27 cellular contexts compared by ENCODE assay signal in genomic region chr19:33391631-33392249, GRCh38. TPM values are rescaled to one million over a fixed set of nuclear protein-coding genes. Genes with fewer than 3 reads are reported as not detected.
DNase-seq lines count a peak whose midpoint lies in the region; ATAC-seq and TF ChIP-seq lines count a peak whose summit lies in the region.
"Had no signal": no experiment of that assay in that cellular context is flagged by ENCODE, and none has a peak within 500 bp of the region (broad histone marks: within the 10 kb centered on the region; RNA-seq: fewer than 3 reads in every experiment).

No MANE protein-coding gene starts in this region.

- intact Hi-C loops in Panc1 (cut with micrococcal nuclease; ENCODE audit: unreplicated experiment), result loop anchor here (5.0 kb wide), 1 partner anchor 154 kb away; no protein-coding TSS in a partner anchor
- intact Hi-C loops in ovary (cut with DNase I), result loop anchor here in 1 of 4 donors (10.0 kb wide), 1 partner anchor 77 kb away; no protein-coding TSS in a partner anchor
- intact Hi-C loops in prostate gland (cut with DNase I), result no loop called here

- no peak overlapping the region for H3K4me3 Mint-ChIP-seq in activated naive CD8-positive, alpha-beta T cell treated with anti-CD3 and anti-CD28 coated beads, Interleukin-2, amount 10 ng/mL, durations not matched to agents 7 days and 5 days
- no peak overlapping the region for H3K4me3 Mint-ChIP-seq in activated naive CD8-positive, alpha-beta T cell treated with anti-CD3 and anti-CD28 coated beads, Interleukin-2, amount 50 U/mL, for 24 hours
- H3K4me3 Mint-ChIP-seq: activated CD4-positive, alpha-beta T cell treated with anti-CD3 and anti-CD28 coated beads, Interleukin-2, amount 10 ng/mL, durations not matched to agents 7 days and 5 days; activated T-cell treated with anti-CD3 and anti-CD28 coated beads, Interleukin-2, amount 50 U/mL, for 4 hours; HFFc6; memory B cell; neural crest cell; WTC11 had no signal

- H3K79me2 ChIP-seq in hepatocyte, result peaks cover 28% of the 10 kb centered on the region

- CTCF ChIA-PET in Panc1 (lab: Charles Lee), result interaction anchor here (1.3 kb wide), 1 partner anchor 150 kb away, joined by 4 read pairs; no protein-coding TSS in a partner anchor

- TF ChIP-seq POLR2A in ovary (IDR thresholded peaks at IDR 0.05) (no peak), prostate gland (IDR thresholded peaks at IDR 0.05) (no peak)

- H3K36me3 Mint-ChIP-seq in activated naive CD8-positive, alpha-beta T cell treated with anti-CD3 and anti-CD28 coated beads, Interleukin-2, amount 10 ng/mL, durations not matched to agents 7 days and 5 days, result no peaks in the 10 kb centered on the region
- H3K36me3 Mint-ChIP-seq in activated naive CD8-positive, alpha-beta T cell treated with anti-CD3 and anti-CD28 coated beads, Interleukin-2, amount 50 U/mL, for 24 hours (ENCODE audit: low read depth), result no peaks in the 10 kb centered on the region
- H3K36me3 Mint-ChIP-seq: WTC11 had no signal

- H4K20me1 ChIP-seq in hepatocyte (ENCODE audit: insufficient read depth, poor library complexity, severe bottlenecking), result peaks cover 5% of the 10 kb centered on the region

- DNase-seq in activated naive CD8-positive, alpha-beta T cell treated with anti-CD3 and anti-CD28 coated beads, Interleukin-2, amount 10 ng/mL, durations not matched to agents 7 days and 5 days, result peak; percentile 24
- DNase-seq in activated naive CD8-positive, alpha-beta T cell treated with anti-CD3 and anti-CD28 coated beads, Interleukin-2, amount 50 U/mL, for 24 hours, result no peak
- no peak for DNase-seq in Panc1 (ENCODE audit: low read depth, low spot score)
- DNase-seq in hepatocyte (ENCODE audit: low spot score), result no peak
- DNase-seq in ovary, result peak in 3 of 5 donors; percentile 5 to 28 (median 12)
- DNase-seq in prostate gland (ENCODE audit: low spot score), result no peak
- DNase-seq in COR-L47 (lab: John Stamatoyannopoulos, UW), result no peak
- DNase-seq: activated CD4-positive, alpha-beta T cell treated with anti-CD3 and anti-CD28 coated beads, Interleukin-2, amount 10 ng/mL, durations not matched to agents 7 days and 5 days; activated naive CD4-positive, alpha-beta T cell; activated T-cell treated with anti-CD3 and anti-CD28 coated beads, Interleukin-2, amount 50 U/mL, for 4 hours; AML-193; cerebellar nuclear complex; dermis blood vessel endothelial cell; foreskin melanocyte; GM23248; heart right ventricle; HFFc6; NCI-H1436 treated with DMSO at 0.1 percent for 48 hours; stimulated activated CD4-positive, alpha-beta T cell treated with anti-CD3 and anti-CD28 coated beads, Interleukin-4, amount 100 ng/mL, for 24 hours; T-helper 1 cell had no signal

- H3K27me3 Mint-ChIP-seq in activated naive CD8-positive, alpha-beta T cell treated with anti-CD3 and anti-CD28 coated beads, Interleukin-2, amount 10 ng/mL, durations not matched to agents 7 days and 5 days, result no peaks in the 10 kb centered on the region
- H3K27me3 Mint-ChIP-seq in activated naive CD8-positive, alpha-beta T cell treated with anti-CD3 and anti-CD28 coated beads, Interleukin-2, amount 50 U/mL, for 24 hours, result no peaks in the 10 kb centered on the region
- H3K27me3 Mint-ChIP-seq: activated CD4-positive, alpha-beta T cell treated with anti-CD3 and anti-CD28 coated beads, Interleukin-2, amount 10 ng/mL, durations not matched to agents 7 days and 5 days; memory B cell had no signal

- H3K27ac Mint-ChIP-seq in activated naive CD8-positive, alpha-beta T cell treated with anti-CD3 and anti-CD28 coated beads, Interleukin-2, amount 10 ng/mL, durations not matched to agents 7 days and 5 days, result no peak overlapping the region
- H3K27ac Mint-ChIP-seq in activated naive CD8-positive, alpha-beta T cell treated with anti-CD3 and anti-CD28 coated beads, Interleukin-2, amount 50 U/mL, for 24 hours, result no peak overlapping the region
- H3K27ac Mint-ChIP-seq: activated CD4-positive, alpha-beta T cell treated with anti-CD3 and anti-CD28 coated beads, Interleukin-2, amount 10 ng/mL, durations not matched to agents 7 days and 5 days; HFFc6; memory B cell; WTC11 had no signal

- H3K4me3 ChIP-seq in Panc1 (ENCODE audit: low read depth in 2 of 2, low read length in 2 of 2) (no peak overlapping the region), hepatocyte (no peak overlapping the region), ovary (no peak overlapping the region), prostate gland (no peak overlapping the region)
- H3K4me3 ChIP-seq: adrenal gland, GM23248, heart right ventricle, SJSA1, tibial artery had no signal

- no peak overlapping the region for H3K27ac ChIP-seq in Panc1 (ENCODE audit: low read length)
- peak overlapping the region; percentile 90 for H3K27ac ChIP-seq in hepatocyte
- H3K27ac ChIP-seq in ovary, result no peak overlapping the region
- no peak overlapping the region for H3K27ac ChIP-seq in prostate gland
- H3K27ac ChIP-seq: GM23248, SJSA1, tibial artery had no signal

- 90% methylated on average over 11 of the region's 12 CpGs for WGBS in hepatocyte (ENCODE audit: low lambda C conversion rate, missing lambda C conversion rate)
- 87 to 92% (median 91%) methylated on average over 8 to 12 of the region's 12 CpGs for WGBS in ovary, 3 donors
- WGBS in prostate gland, result 85% methylated on average over 11 of the region's 12 CpGs

- H3K4me1 Mint-ChIP-seq in activated naive CD8-positive, alpha-beta T cell treated with anti-CD3 and anti-CD28 coated beads, Interleukin-2, amount 10 ng/mL, durations not matched to agents 7 days and 5 days, result no peaks in the 10 kb centered on the region
- no peaks in the 10 kb centered on the region for H3K4me1 Mint-ChIP-seq in activated naive CD8-positive, alpha-beta T cell treated with anti-CD3 and anti-CD28 coated beads, Interleukin-2, amount 50 U/mL, for 24 hours
- H3K4me1 Mint-ChIP-seq: activated CD4-positive, alpha-beta T cell treated with anti-CD3 and anti-CD28 coated beads, Interleukin-2, amount 10 ng/mL, durations not matched to agents 7 days and 5 days; memory B cell had no signal

- no peaks in the 10 kb centered on the region for H3K9me2 ChIP-seq in hepatocyte (replicated peaks; ENCODE audit: insufficient read depth)

- TF ChIP-seq EP300 in ovary (IDR thresholded peaks at IDR 0.05), result no peak

- peak overlapping the region; percentile 28 for H3K4me2 ChIP-seq in hepatocyte

- H3K4me1 ChIP-seq in Panc1 (ENCODE audit: control insufficient read depth, insufficient read depth, low read length) (peaks cover 48% of the 10 kb centered on the region), hepatocyte (ENCODE audit: insufficient read depth) (peaks cover 59% of the 10 kb centered on the region), ovary (ENCODE audit: insufficient read depth) (peaks cover 12% of the 10 kb centered on the region), prostate gland (replicated peaks) (peaks cover 25% of the 10 kb centered on the region)

- no peak for TF ChIP-seq CTCF in Panc1 (IDR thresholded peaks at IDR 0.05)
- no peak for TF ChIP-seq CTCF in hepatocyte (IDR thresholded peaks at IDR 0.05; ENCODE audit: poor library complexity)
- TF ChIP-seq CTCF in ovary (IDR thresholded peaks at IDR 0.05), result no peak
- TF ChIP-seq CTCF in prostate gland (IDR thresholded peaks at IDR 0.05), result no peak

- no peaks in the 10 kb centered on the region for H3K9me3 Mint-ChIP-seq in activated naive CD8-positive, alpha-beta T cell treated with anti-CD3 and anti-CD28 coated beads, Interleukin-2, amount 10 ng/mL, durations not matched to agents 7 days and 5 days
- H3K9me3 Mint-ChIP-seq in activated naive CD8-positive, alpha-beta T cell treated with anti-CD3 and anti-CD28 coated beads, Interleukin-2, amount 50 U/mL, for 24 hours, result no peaks in the 10 kb centered on the region
- H3K9me3 Mint-ChIP-seq: activated CD4-positive, alpha-beta T cell treated with anti-CD3 and anti-CD28 coated beads, Interleukin-2, amount 10 ng/mL, durations not matched to agents 7 days and 5 days; activated T-cell treated with anti-CD3 and anti-CD28 coated beads, Interleukin-2, amount 50 U/mL, for 4 hours; HFFc6; memory B cell; neural crest cell; WTC11 had no signal

- H2AFZ ChIP-seq in hepatocyte, result no peak overlapping the region
- H2AFZ ChIP-seq: GM23248 had no signal

- H3K9me3 ChIP-seq in Panc1 (ENCODE audit: control insufficient read depth, insufficient read depth, low read depth, low read length) (no peaks in the 10 kb centered on the region), hepatocyte (ENCODE audit: low read depth) (no peaks in the 10 kb centered on the region), ovary (no peaks in the 10 kb centered on the region), prostate gland (no peaks in the 10 kb centered on the region)
- H3K9me3 ChIP-seq: adrenal gland, heart right ventricle, SJSA1, tibial artery had no signal

- ATAC-seq in activated naive CD8-positive, alpha-beta T cell treated with anti-CD3 and anti-CD28 coated beads, Interleukin-2, amount 10 ng/mL, durations not matched to agents 7 days and 5 days (ENCODE audit: low read depth), result no peak
- ATAC-seq in activated naive CD8-positive, alpha-beta T cell treated with anti-CD3 and anti-CD28 coated beads, Interleukin-2, amount 50 U/mL, for 24 hours, result no peak
- ATAC-seq in Panc1 (0 out of 2 replicates have a peak, but pooled peaks have one; percentile 8), GM21526 (IDR thresholded peaks at IDR 0.05; ENCODE audit: low FRiP score, unreplicated experiment) (no peak)
- ATAC-seq: heart right ventricle, WTC11 had no signal

- H3K36me3 ChIP-seq in Panc1 (ENCODE audit: control insufficient read depth, insufficient read depth, low read length) (no peaks in the 10 kb centered on the region), hepatocyte (replicated peaks; ENCODE audit: insufficient read depth, low read depth) (no peaks in the 10 kb centered on the region), ovary (no peaks in the 10 kb centered on the region), prostate gland (no peaks in the 10 kb centered on the region)

- no TSS peak for BruUV-seq in Panc1 (replicated peaks; lab: Mats Ljungman, UMichigan)

- in situ Hi-C loops in Panc1 (cut with HindIII; ENCODE audit: low pct_unique_long_range_greater_than_20kb, low sequenced_read_pairs), result no loop called here

- H3K27me3 ChIP-seq in Panc1 (ENCODE audit: control insufficient read depth, insufficient read depth, low read length) (no peaks in the 10 kb centered on the region), hepatocyte (no peaks in the 10 kb centered on the region), ovary (no peaks in the 10 kb centered on the region), prostate gland (replicated peaks; ENCODE audit: insufficient read depth) (no peaks in the 10 kb centered on the region)
- H3K27me3 ChIP-seq: adrenal gland, heart right ventricle, SJSA1, tibial artery had no signal

- POLR2A ChIA-PET in activated naive CD8-positive, alpha-beta T cell treated with anti-CD3 and anti-CD28 coated beads, Interleukin-2, amount 10 ng/mL, durations not matched to agents 7 days and 5 days (lab: Charles Lee), result no interaction called here
- POLR2A ChIA-PET in Panc1 (lab: Charles Lee), result interaction anchor here (0.5 to 0.7 kb wide), 3 partner anchors 14 to 50 kb away, joined by 3 read pairs; no protein-coding TSS in a partner anchor

RNA-seq across cellular contexts. Expression of gene CEBPG, which starts 18.2 kb away (rescaled TPM):
- total RNA-seq in activated naive CD8-positive, alpha-beta T cell treated with anti-CD3 and anti-CD28 coated beads, Interleukin-2, amount 10 ng/mL, durations not matched to agents 7 days and 5 days, result 10 to 100 TPM; 26.2 to 26.3 TPM
- total RNA-seq in Panc1 (2021; ENCODE audit: unreplicated experiment) (41.5 TPM), hepatocyte (69.4 and 69.5 TPM in 2 replicates), ovary (10 to 100 TPM in 4 of 7 donors, 1 to 10 TPM in 3; 7.3 to 54.6 (median 12.0) TPM), prostate gland (10 to 100 TPM; 15.7 to 19.7 TPM)
- 29.2 TPM for polyA plus RNA-seq in Panc1 (2012; ENCODE audit: insufficient read length)
- polyA plus RNA-seq in hepatocyte (26.2 and 33.1 TPM in 2 replicates), ovary (10 to 100 TPM in 1 of 2 donors, 1 to 10 TPM in 1; 5.6 to 12.1 TPM)

Comparison
In these comparisons a context has a peak if more than half of its experiments do, and no peak if none do; other contexts are left out.
1. DNase-seq: peak in activated naive CD8-positive, alpha-beta T cell treated with anti-CD3 and anti-CD28 coated beads, Interleukin-2, amount 10 ng/mL, durations not matched to agents 7 days and 5 days (single experiment) and ovary (3 of 5); none in activated naive CD8-positive, alpha-beta T cell treated with anti-CD3 and anti-CD28 coated beads, Interleukin-2, amount 50 U/mL, for 24 hours (single experiment), Panc1 (single experiment), hepatocyte (single experiment), prostate gland (single experiment) and COR-L47 (single experiment).